ENCODE assay signal across 9 cellular contexts in the genomic region with DNA sequence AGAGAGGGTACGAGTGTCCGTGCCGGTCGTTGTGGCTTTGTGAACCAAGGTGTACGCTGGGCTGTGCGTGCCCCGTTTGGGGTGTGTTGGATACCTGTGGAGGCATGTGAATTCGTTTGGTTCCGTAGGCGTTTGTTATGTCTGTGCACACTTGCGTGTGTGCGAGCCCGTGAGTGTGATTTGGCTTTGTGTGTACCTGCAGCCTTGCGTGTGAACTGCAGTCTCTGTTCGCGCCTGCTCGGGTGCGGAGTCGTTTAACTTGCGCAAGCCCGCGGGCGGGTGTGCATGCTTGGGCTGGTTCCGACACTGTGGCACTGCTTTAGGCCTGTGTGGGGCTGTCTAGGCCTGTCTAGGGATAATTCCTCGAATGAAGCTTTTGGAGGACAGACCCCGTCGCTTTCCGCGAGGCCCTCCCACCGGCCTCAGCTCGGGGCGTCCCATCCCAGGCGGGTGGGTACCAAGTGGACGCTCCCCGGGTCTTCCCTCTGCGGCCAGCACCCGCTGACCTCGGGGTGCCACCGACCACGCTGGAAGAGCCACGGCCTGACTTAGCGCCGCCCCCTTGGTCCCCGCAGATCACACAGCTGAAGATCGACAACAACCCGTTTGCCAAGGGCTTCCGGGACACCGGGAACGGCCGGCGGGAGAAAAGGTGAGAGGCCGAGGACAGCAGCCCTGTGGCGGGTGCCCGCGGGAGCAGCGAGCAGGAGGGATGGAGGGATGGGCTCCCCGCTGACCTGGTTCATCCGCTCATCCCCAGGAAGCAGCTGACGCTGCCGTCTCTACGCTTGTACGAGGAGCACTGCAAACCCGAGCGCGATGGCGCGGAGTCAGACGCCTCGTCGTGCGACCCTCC. TPM values are rescaled to one million over a fixed set of nuclear protein-coding genes. Genes with fewer than 3 reads are reported as not detected.
DNase-seq lines count a peak whose midpoint lies in the region; ATAC-seq, FAIRE-seq and TF ChIP-seq lines count a peak whose summit lies in the region.
"Had no signal": no experiment of that assay in that cellular context is flagged by ENCODE, and none has a peak within 500 bp of the region (broad histone marks: within the 10 kb centered on the region; RNA-seq: fewer than 3 reads in every experiment).

No MANE protein-coding gene starts in this region.

- no peak for ATAC-seq in activated naive CD8-positive, alpha-beta T cell treated with anti-CD3 and anti-CD28 coated beads, Interleukin-2, amount 50 U/mL, for 24 hours
- ATAC-seq in GM18868 (IDR thresholded peaks at IDR 0.05; ENCODE audit: unreplicated experiment) (no peak), GM18498 (IDR thresholded peaks at IDR 0.05; ENCODE audit: unreplicated experiment) (no peak)

- TF ChIP-seq CTCF in chondrocyte (IDR thresholded peaks at IDR 0.05) (no peak), mesothelial cell of epicardium (IDR thresholded peaks at IDR 0.05; ENCODE audit: unreplicated experiment) (no peak)

- peaks cover 33% of the 10 kb centered on the region for H3K27me3 Mint-ChIP-seq in activated naive CD8-positive, alpha-beta T cell
- peaks cover 69% of the 10 kb centered on the region for H3K27me3 Mint-ChIP-seq in activated naive CD8-positive, alpha-beta T cell treated with anti-CD3 and anti-CD28 coated beads, Interleukin-2, amount 50 U/mL, for 24 hours
- H3K27me3 Mint-ChIP-seq in chondrocyte (ENCODE audit: low read depth), result no peaks in the 10 kb centered on the region
- peaks cover 3% of the 10 kb centered on the region for H3K27me3 Mint-ChIP-seq in mesothelial cell of epicardium (ENCODE audit: low read depth)

- DNase-seq in activated naive CD8-positive, alpha-beta T cell treated with anti-CD3 and anti-CD28 coated beads, Interleukin-2, amount 50 U/mL, for 24 hours, result no peak
- peak; percentile 88 for DNase-seq in chondrocyte (ENCODE audit: low spot score)
- no peak for DNase-seq in mesothelial cell of epicardium (ENCODE audit: low spot score in 2 of 2, unreplicated experiment in 2 of 2)
- DNase-seq in urothelium cell line (ENCODE audit: low spot score), result no peak
- DNase-seq in HuH-7 (ENCODE audit: low spot score), result no peak
- DNase-seq: GF-D8 had no signal

- H3K36me3 Mint-ChIP-seq in activated naive CD8-positive, alpha-beta T cell, result no peaks in the 10 kb centered on the region
- H3K36me3 Mint-ChIP-seq in activated naive CD8-positive, alpha-beta T cell treated with anti-CD3 and anti-CD28 coated beads, Interleukin-2, amount 50 U/mL, for 24 hours (ENCODE audit: low read depth), result no peaks in the 10 kb centered on the region
- H3K36me3 Mint-ChIP-seq in chondrocyte (ENCODE audit: low read depth), result peaks cover 6% of the 10 kb centered on the region
- H3K36me3 Mint-ChIP-seq in mesothelial cell of epicardium, result peaks cover 40% of the 10 kb centered on the region

- no peaks in the 10 kb centered on the region for H3K9me3 Mint-ChIP-seq in activated naive CD8-positive, alpha-beta T cell (ENCODE audit: low read depth)
- no peaks in the 10 kb centered on the region for H3K9me3 Mint-ChIP-seq in activated naive CD8-positive, alpha-beta T cell treated with anti-CD3 and anti-CD28 coated beads, Interleukin-2, amount 50 U/mL, for 24 hours
- H3K9me3 Mint-ChIP-seq in chondrocyte (ENCODE audit: low read depth) (no peaks in the 10 kb centered on the region), mesothelial cell of epicardium (no peaks in the 10 kb centered on the region)

- peaks cover 37% of the 10 kb centered on the region for H3K4me1 Mint-ChIP-seq in activated naive CD8-positive, alpha-beta T cell (ENCODE audit: low read depth)
- H3K4me1 Mint-ChIP-seq in activated naive CD8-positive, alpha-beta T cell treated with anti-CD3 and anti-CD28 coated beads, Interleukin-2, amount 50 U/mL, for 24 hours, result peaks cover 41% of the 10 kb centered on the region
- peaks cover 13% of the 10 kb centered on the region for H3K4me1 Mint-ChIP-seq in chondrocyte (ENCODE audit: low read depth)
- peaks cover 59% of the 10 kb centered on the region for H3K4me1 Mint-ChIP-seq in mesothelial cell of epicardium

- FAIRE-seq in urothelium cell line (lab: Jason Lieb, UNC), result peak; percentile 93

- no peak overlapping the region for H3K27ac Mint-ChIP-seq in activated naive CD8-positive, alpha-beta T cell
- H3K27ac Mint-ChIP-seq in activated naive CD8-positive, alpha-beta T cell treated with anti-CD3 and anti-CD28 coated beads, Interleukin-2, amount 50 U/mL, for 24 hours, result no peak overlapping the region
- H3K27ac Mint-ChIP-seq in chondrocyte (ENCODE audit: unreplicated experiment), result no peak overlapping the region
- H3K27ac Mint-ChIP-seq in mesothelial cell of epicardium, result peak overlapping the region; percentile 92

- peak overlapping the region; percentile 61 for H3K4me3 Mint-ChIP-seq in activated naive CD8-positive, alpha-beta T cell
- no peak overlapping the region for H3K4me3 Mint-ChIP-seq in activated naive CD8-positive, alpha-beta T cell treated with anti-CD3 and anti-CD28 coated beads, Interleukin-2, amount 50 U/mL, for 24 hours
- H3K4me3 Mint-ChIP-seq in chondrocyte (ENCODE audit: unreplicated experiment) (no peak overlapping the region), mesothelial cell of epicardium (peak overlapping the region; percentile 86)

RNA-seq across cellular contexts. Expression of gene TBX2, which starts 4.4 kb away (rescaled TPM):
- 2.0 to 8.6 TPM (median 8.4 TPM) in 3 replicates for total RNA-seq in chondrocyte
- 164 to 176 TPM (median 173 TPM) in 3 replicates for total RNA-seq in mesothelial cell of epicardium

RNA-seq across cellular contexts. Expression of gene TBX4, which starts 48.1 kb away (rescaled TPM):
- total RNA-seq in chondrocyte, result not detected in 3 replicates
- total RNA-seq in mesothelial cell of epicardium, result 51.9 to 56.6 TPM (median 54.2 TPM) in 3 replicates

Comparison
In these comparisons a context has a peak if more than half of its experiments do, and no peak if none do; other contexts are left out.
1. H3K4me3 Mint-ChIP-seq: peak in activated naive CD8-positive, alpha-beta T cell (single experiment) and mesothelial cell of epicardium (single experiment); none in activated naive CD8-positive, alpha-beta T cell treated with anti-CD3 and anti-CD28 coated beads, Interleukin-2, amount 50 U/mL, for 24 hours (single experiment) and chondrocyte (single experiment).
2. RNA of gene TBX2, which starts 4.4 kb away (total RNA-seq): 164 to 176 TPM in mesothelial cell of epicardium; 2.0 to 8.6 TPM in chondrocyte; every median in the first group is over 10 times any median in the second.
3. RNA of gene TBX4, which starts 48.1 kb away (total RNA-seq): 51.9 to 56.6 TPM in mesothelial cell of epicardium; not detected in chondrocyte; every median in the first group is over 10 times any median in the second.